In genomic region chr1:212665241-212666115, GRCh38 we compare ENCODE assay signal across 1 cellular context.
TF ChIP-seq lines count a peak whose summit lies in the region.

No MANE protein-coding gene starts in this region.

TF ChIP-seq in K562, 482 proteins besides CTCF, POLR2A, EP300 and RAD21 (continued from another document and continues in another):
- TF ChIP-seq MECOM (CRISPR knock-in tag; IDR thresholded peaks at IDR 0.05) (no peak), RFX7 (CRISPR knock-in tag; IDR thresholded peaks at IDR 0.05) (no peak), ZNF431 (CRISPR knock-in tag; IDR thresholded peaks at IDR 0.05) (no peak), TEAD4 (IDR thresholded peaks at IDR 0.05; ENCODE audit: low read length) (0 out of 2 replicates have a peak, but pooled peaks have one; percentile 5), TEAD4 (CRISPR knock-in tag; IDR thresholded peaks at IDR 0.05; ENCODE audit: borderline replicate concordance) (no peak), PCBP2 (IDR thresholded peaks at IDR 0.05; ENCODE audit: low read depth, low read length, poor library complexity, severe bottlenecking) (no peak), NFYB (IDR thresholded peaks at IDR 0.05; ENCODE audit: extremely low read depth, insufficient read length) (no peak), NR3C1 (CRISPR knock-in tag; IDR thresholded peaks at IDR 0.05) (no peak), POLR3A (IDR thresholded peaks at IDR 0.05; ENCODE audit: borderline replicate concordance, extremely low read depth, insufficient read depth, insufficient read length) (no peak), ARHGAP35 (IDR thresholded peaks at IDR 0.05; ENCODE audit: partially characterized antibody) (no peak), PTTG1 (tag; IDR thresholded peaks at IDR 0.05; ENCODE audit: low read depth) (no peak), ZNF75A (CRISPR knock-in tag; IDR thresholded peaks at IDR 0.05) (no peak), RREB1 (CRISPR knock-in tag; IDR thresholded peaks at IDR 0.05) (no peak; the same call in none of the 2 replicates), YBX1 (IDR thresholded peaks at IDR 0.05) (no peak), HNRNPLL (IDR thresholded peaks at IDR 0.05; ENCODE audit: low read depth, low read length, poor library complexity, severe bottlenecking) (no peak), SRSF1 (IDR thresholded peaks at IDR 0.05; ENCODE audit: low read depth, low read length) (no peak), DACH1 (IDR thresholded peaks at IDR 0.05; ENCODE audit: partially characterized antibody) (peak; percentile 66), TCF7L2 (IDR thresholded peaks at IDR 0.05; ENCODE audit: low read depth, low read length) (no peak), CHD7 (IDR thresholded peaks at IDR 0.05; ENCODE audit: low read depth, low read length) (no peak), SRSF7 (optimal IDR thresholded peaks at IDR 0.05; ENCODE audit: low read depth, low read length) (no peak), TOE1 (IDR thresholded peaks at IDR 0.05; ENCODE audit: borderline replicate concordance) (peak; percentile 74), TOE1 (CRISPR knock-in tag; IDR thresholded peaks at IDR 0.05; ENCODE audit: borderline replicate concordance, low read depth) (peak; percentile 41; the same call in 1 of the 2 replicates), ZNF695 (CRISPR knock-in tag; IDR thresholded peaks at IDR 0.05) (no peak), ZNF551 (CRISPR knock-in tag; IDR thresholded peaks at IDR 0.05) (no peak), CBX8 (IDR thresholded peaks at IDR 0.05; ENCODE audit: borderline replicate concordance, extremely low read depth, low read depth, low read length, poor library complexity, severe bottlenecking) (no peak), ZNF197 (CRISPR knock-in tag; IDR thresholded peaks at IDR 0.05; ENCODE audit: low read depth) (no peak), MIER1 (IDR thresholded peaks at IDR 0.05; ENCODE audit: low read depth) (no peak), ZFX (CRISPR knock-in tag; IDR thresholded peaks at IDR 0.05) (peak; percentile 49; the same call in 1 of the 2 replicates), HCFC1 (IDR thresholded peaks at IDR 0.05; ENCODE audit: low read depth, low read length) (no peak), ZNF76 (CRISPR knock-in tag; IDR thresholded peaks at IDR 0.05; ENCODE audit: borderline replicate concordance) (no peak), BRD9 (IDR thresholded peaks at IDR 0.05; ENCODE audit: low read depth, partially characterized antibody) (peak; percentile 42), ZNF609 (CRISPR knock-in tag; IDR thresholded peaks at IDR 0.05; ENCODE audit: borderline replicate concordance) (no peak), ZNF263 (CRISPR knock-in tag; IDR thresholded peaks at IDR 0.05; ENCODE audit: borderline replicate concordance) (peak; percentile 94), SPI1 (IDR thresholded peaks at IDR 0.05; ENCODE audit: borderline replicate concordance, low read depth, low read length) (peak; percentile 84), NFXL1 (CRISPR knock-in tag; IDR thresholded peaks at IDR 0.05) (no peak), MXI1 (IDR thresholded peaks at IDR 0.05; ENCODE audit: low read depth, low read length) (no peak), TFAP4 (CRISPR knock-in tag; IDR thresholded peaks at IDR 0.05; ENCODE audit: borderline replicate concordance) (peak; percentile 94), ZNF253 (CRISPR knock-in tag; conservative IDR thresholded peaks at IDR 0.05) (no peak)
